ENCODE assay signal across 30 cellular contexts in genomic region chr6:44789790-44790189, GRCh38.
"Had no signal": no experiment of that assay in that cellular context is flagged by ENCODE, and none has a peak within 500 bp of the region (broad histone marks: within the 10 kb centered on the region; RNA-seq: fewer than 3 reads in every experiment).

No MANE protein-coding gene starts in this region.

- H3K9me3 Mint-ChIP-seq: effector memory CD8-positive, alpha-beta T cell had no signal

- H3K27me3 ChIP-seq: brain microvascular endothelial cell, foreskin keratinocyte, gastrocnemius medialis, heart left ventricle had no signal

- H3K4me1 ChIP-seq: esophagus muscularis mucosa, heart left ventricle had no signal

- H3K27ac ChIP-seq: brain microvascular endothelial cell, esophagus muscularis mucosa, foreskin keratinocyte, gastrocnemius medialis had no signal

- H3K36me3 ChIP-seq: brain microvascular endothelial cell, esophagus muscularis mucosa, gastrocnemius medialis, heart left ventricle had no signal

- DNase-seq: activated CD4-positive, alpha-beta memory T cell treated with anti-CD3 and anti-CD28 coated beads for 36 hours; activated CD4-positive, alpha-beta T cell treated with anti-CD3 and anti-CD28 coated beads for 36 hours; activated CD4-positive, alpha-beta T cell treated with anti-CD3 and anti-CD28 coated beads, Interleukin-2, amount 10 ng/mL, durations not matched to agents 24 days and 14 days; activated CD4-positive, CD25-positive, alpha-beta regulatory T cell; activated CD4-positive, CD25-positive, alpha-beta regulatory T cell treated with anti-CD3 and anti-CD28 coated beads, Interleukin-2, amount 50 U/mL, for 72 hours; activated CD8-positive, alpha-beta memory T cell treated with anti-CD3 and anti-CD28 coated beads, Interleukin-2, amount 50 U/mL, for 48 hours; activated gamma-delta T cell; activated naive CD4-positive, alpha-beta T cell; activated naive CD4-positive, alpha-beta T cell treated with anti-CD3 and anti-CD28 coated beads, Interleukin-2, amount 10 ng/mL, durations not matched to agents 7 days and 5 days; activated naive CD8-positive, alpha-beta T cell treated with anti-CD3 and anti-CD28 coated beads, Interleukin-2, amount 10 ng/mL, durations not matched to agents 7 days and 5 days; activated T-cell treated with anti-CD3 and anti-CD28 coated beads for 4 hours; activated T-cell treated with anti-CD3 and anti-CD28 coated beads, Interleukin-2, amount 50 U/mL, for 24 hours; activated T-cell treated with anti-CD3 and anti-CD28 coated beads, Interleukin-2, amount 50 U/mL, for 72 hours; brain microvascular endothelial cell; caudate nucleus; cortex of kidney; dermis blood vessel endothelial cell; effector CD4-positive, alpha-beta T cell; effector memory CD8-positive, alpha-beta T cell; erythroblast; foreskin keratinocyte; gastrocnemius medialis; glutamatergic neuron; heart left ventricle; T-helper 1 cell; T-helper 17 cell; T1000 had no signal

- H3K4me3 Mint-ChIP-seq: activated CD4-positive, alpha-beta memory T cell treated with anti-CD3 and anti-CD28 coated beads for 36 hours; activated CD4-positive, alpha-beta T cell treated with anti-CD3 and anti-CD28 coated beads for 36 hours; activated CD4-positive, alpha-beta T cell treated with anti-CD3 and anti-CD28 coated beads, Interleukin-2, amount 10 ng/mL, durations not matched to agents 24 days and 14 days; activated naive CD4-positive, alpha-beta T cell treated with anti-CD3 and anti-CD28 coated beads, Interleukin-2, amount 10 ng/mL, durations not matched to agents 7 days and 5 days; activated naive CD8-positive, alpha-beta T cell treated with anti-CD3 and anti-CD28 coated beads, Interleukin-2, amount 10 ng/mL, durations not matched to agents 7 days and 5 days; activated T-cell treated with anti-CD3 and anti-CD28 coated beads, Interleukin-2, amount 50 U/mL, for 24 hours; activated T-cell treated with anti-CD3 and anti-CD28 coated beads, Interleukin-2, amount 50 U/mL, for 72 hours; effector memory CD8-positive, alpha-beta T cell; T-helper 17 cell; T-helper 2 cell treated with Interferon-gamma antibody and Interleukin-4, amounts not matched to agents 5 μg/mL and 100 μg/mL, for 36 hours had no signal

- H3K4me3 ChIP-seq: esophagus muscularis mucosa, gastrocnemius medialis, heart left ventricle had no signal

- H3K27me3 Mint-ChIP-seq: activated CD4-positive, alpha-beta memory T cell treated with anti-CD3 and anti-CD28 coated beads for 36 hours; activated CD4-positive, alpha-beta T cell treated with anti-CD3 and anti-CD28 coated beads for 36 hours; activated CD4-positive, alpha-beta T cell treated with anti-CD3 and anti-CD28 coated beads, Interleukin-2, amount 10 ng/mL, durations not matched to agents 24 days and 14 days; activated naive CD4-positive, alpha-beta T cell treated with anti-CD3 and anti-CD28 coated beads, Interleukin-2, amount 10 ng/mL, durations not matched to agents 7 days and 5 days; activated naive CD8-positive, alpha-beta T cell treated with anti-CD3 and anti-CD28 coated beads, Interleukin-2, amount 10 ng/mL, durations not matched to agents 7 days and 5 days; activated T-cell treated with anti-CD3 and anti-CD28 coated beads, Interleukin-2, amount 50 U/mL, for 24 hours; T-helper 17 cell had no signal

- H3K36me3 Mint-ChIP-seq: activated CD4-positive, alpha-beta memory T cell treated with anti-CD3 and anti-CD28 coated beads for 36 hours; activated naive CD4-positive, alpha-beta T cell treated with anti-CD3 and anti-CD28 coated beads, Interleukin-2, amount 50 U/mL, for 72 hours had no signal

- H3K27ac Mint-ChIP-seq: activated CD4-positive, alpha-beta memory T cell treated with anti-CD3 and anti-CD28 coated beads for 36 hours; activated CD4-positive, alpha-beta T cell treated with anti-CD3 and anti-CD28 coated beads for 36 hours; activated CD4-positive, alpha-beta T cell treated with anti-CD3 and anti-CD28 coated beads, Interleukin-2, amount 10 ng/mL, durations not matched to agents 24 days and 14 days; activated naive CD4-positive, alpha-beta T cell treated with anti-CD3 and anti-CD28 coated beads, Interleukin-2, amount 10 ng/mL, durations not matched to agents 7 days and 5 days; activated T-cell treated with anti-CD3 and anti-CD28 coated beads, Interleukin-2, amount 50 U/mL, for 24 hours; activated T-cell treated with anti-CD3 and anti-CD28 coated beads, Interleukin-2, amount 50 U/mL, for 72 hours; effector memory CD8-positive, alpha-beta T cell had no signal

- H3K9me3 ChIP-seq: esophagus muscularis mucosa, gastrocnemius medialis had no signal
